Comparison of ENCODE assay signal across 1 cellular context in genomic region chr12:63811755-63812154, GRCh38.
TF ChIP-seq lines count a peak whose summit lies in the region.

No MANE protein-coding gene starts in this region.

TF ChIP-seq in HEK293, 187 proteins besides CTCF, POLR2A, EP300 and RAD21 (continued from another document):
- TF ChIP-seq ZNF513 (tag by site-specific recombination; IDR thresholded peaks at IDR 0.05) (peak; percentile 95), KLF8 (tag by site-specific recombination; IDR thresholded peaks at IDR 0.05) (no peak), ZNF366 (tag by site-specific recombination; conservative IDR thresholded peaks at IDR 0.05) (0 out of 2 replicates have a peak, but pooled peaks have one; percentile 28), ZSCAN4 (tag by site-specific recombination; IDR thresholded peaks at IDR 0.05) (no peak)
